Comparison of ENCODE assay signal across 1 cellular context in the genomic region with DNA sequence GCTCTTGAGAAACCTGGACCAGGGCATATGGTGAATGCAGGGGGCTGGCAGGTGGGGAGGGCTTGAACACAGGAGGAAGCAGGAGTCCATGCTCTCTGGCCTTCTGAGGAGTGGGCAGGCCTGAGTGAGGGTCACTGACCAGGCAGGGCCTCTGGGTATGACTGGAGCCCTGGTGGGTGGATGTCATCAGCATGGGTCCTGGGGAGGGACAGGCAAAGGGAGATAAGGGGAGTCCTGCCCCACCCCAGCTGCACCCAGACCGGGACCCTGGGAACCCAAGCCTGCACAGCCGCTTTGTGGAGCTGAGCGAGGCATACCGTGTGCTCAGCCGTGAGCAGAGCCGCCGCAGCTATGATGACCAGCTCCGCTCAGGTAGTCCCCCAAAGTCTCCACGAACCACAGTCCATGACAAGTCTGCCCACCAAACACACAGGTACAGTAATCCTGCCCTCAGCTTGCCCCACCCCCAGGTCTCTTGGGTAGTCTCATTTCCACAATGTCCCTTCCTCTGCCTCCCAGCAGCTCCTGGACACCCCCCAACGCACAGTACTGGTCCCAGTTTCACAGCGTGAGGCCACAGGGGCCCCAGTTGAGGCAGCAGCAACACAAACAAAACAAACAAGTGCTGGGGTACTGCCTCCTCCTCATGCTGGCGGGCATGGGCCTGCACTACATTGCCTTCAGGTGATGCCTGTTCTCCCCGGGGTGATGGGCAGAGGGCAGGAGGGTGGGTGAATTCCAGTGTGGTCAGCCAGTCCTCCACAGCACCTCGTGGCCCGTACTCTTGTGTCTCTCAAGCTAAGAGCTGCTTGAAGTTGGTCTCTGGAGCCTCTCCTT.
TF ChIP-seq lines count a peak whose summit lies in the region.

No MANE protein-coding gene starts in this region.

TF ChIP-seq in SK-N-SH treated with all-trans-retinoic acid at 6 μM for 48 hours, 23 proteins besides CTCF, POLR2A, EP300 and RAD21 (continued from another document):
- TF ChIP-seq, protein P1, sequence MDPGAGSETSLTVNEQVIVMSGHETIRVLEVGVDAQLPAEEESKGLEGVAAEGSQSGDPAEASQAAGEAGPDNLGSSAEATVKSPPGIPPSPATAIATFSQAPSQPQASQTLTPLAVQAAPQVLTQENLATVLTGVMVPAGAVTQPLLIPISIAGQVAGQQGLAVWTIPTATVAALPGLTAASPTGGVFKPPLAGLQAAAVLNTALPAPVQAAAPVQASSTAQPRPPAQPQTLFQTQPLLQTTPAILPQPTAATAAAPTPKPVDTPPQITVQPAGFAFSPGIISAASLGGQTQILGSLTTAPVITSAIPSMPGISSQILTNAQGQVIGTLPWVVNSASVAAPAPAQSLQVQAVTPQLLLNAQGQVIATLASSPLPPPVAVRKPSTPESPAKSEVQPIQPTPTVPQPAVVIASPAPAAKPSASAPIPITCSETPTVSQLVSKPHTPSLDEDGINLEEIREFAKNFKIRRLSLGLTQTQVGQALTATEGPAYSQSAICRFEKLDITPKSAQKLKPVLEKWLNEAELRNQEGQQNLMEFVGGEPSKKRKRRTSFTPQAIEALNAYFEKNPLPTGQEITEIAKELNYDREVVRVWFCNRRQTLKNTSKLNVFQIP (CRISPR knock-in tag; IDR thresholded peaks at IDR 0.05; ENCODE audit: borderline replicate concordance, low read depth): no peak
- no peak for TF ChIP-seq CSDC2 (CRISPR knock-in tag; IDR thresholded peaks at IDR 0.05)
- TF ChIP-seq, protein P2, sequence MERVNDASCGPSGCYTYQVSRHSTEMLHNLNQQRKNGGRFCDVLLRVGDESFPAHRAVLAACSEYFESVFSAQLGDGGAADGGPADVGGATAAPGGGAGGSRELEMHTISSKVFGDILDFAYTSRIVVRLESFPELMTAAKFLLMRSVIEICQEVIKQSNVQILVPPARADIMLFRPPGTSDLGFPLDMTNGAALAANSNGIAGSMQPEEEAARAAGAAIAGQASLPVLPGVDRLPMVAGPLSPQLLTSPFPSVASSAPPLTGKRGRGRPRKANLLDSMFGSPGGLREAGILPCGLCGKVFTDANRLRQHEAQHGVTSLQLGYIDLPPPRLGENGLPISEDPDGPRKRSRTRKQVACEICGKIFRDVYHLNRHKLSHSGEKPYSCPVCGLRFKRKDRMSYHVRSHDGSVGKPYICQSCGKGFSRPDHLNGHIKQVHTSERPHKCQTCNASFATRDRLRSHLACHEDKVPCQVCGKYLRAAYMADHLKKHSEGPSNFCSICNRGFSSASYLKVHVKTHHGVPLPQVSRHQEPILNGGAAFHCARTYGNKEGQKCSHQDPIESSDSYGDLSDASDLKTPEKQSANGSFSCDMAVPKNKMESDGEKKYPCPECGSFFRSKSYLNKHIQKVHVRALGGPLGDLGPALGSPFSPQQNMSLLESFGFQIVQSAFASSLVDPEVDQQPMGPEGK (CRISPR knock-in tag; IDR thresholded peaks at IDR 0.05; ENCODE audit: borderline replicate concordance): no peak
- no peak for TF ChIP-seq ZNF8 (CRISPR knock-in tag; IDR thresholded peaks at IDR 0.05)
- no peak for TF ChIP-seq ZFP30 (CRISPR knock-in tag; IDR thresholded peaks at IDR 0.05)
- TF ChIP-seq ESRRG (CRISPR knock-in tag; IDR thresholded peaks at IDR 0.05): no peak
- no peak for TF ChIP-seq GLIS3 (CRISPR knock-in tag; IDR thresholded peaks at IDR 0.05)
- no peak for TF ChIP-seq RARB (CRISPR knock-in tag; IDR thresholded peaks at IDR 0.05)
- TF ChIP-seq, protein P3, sequence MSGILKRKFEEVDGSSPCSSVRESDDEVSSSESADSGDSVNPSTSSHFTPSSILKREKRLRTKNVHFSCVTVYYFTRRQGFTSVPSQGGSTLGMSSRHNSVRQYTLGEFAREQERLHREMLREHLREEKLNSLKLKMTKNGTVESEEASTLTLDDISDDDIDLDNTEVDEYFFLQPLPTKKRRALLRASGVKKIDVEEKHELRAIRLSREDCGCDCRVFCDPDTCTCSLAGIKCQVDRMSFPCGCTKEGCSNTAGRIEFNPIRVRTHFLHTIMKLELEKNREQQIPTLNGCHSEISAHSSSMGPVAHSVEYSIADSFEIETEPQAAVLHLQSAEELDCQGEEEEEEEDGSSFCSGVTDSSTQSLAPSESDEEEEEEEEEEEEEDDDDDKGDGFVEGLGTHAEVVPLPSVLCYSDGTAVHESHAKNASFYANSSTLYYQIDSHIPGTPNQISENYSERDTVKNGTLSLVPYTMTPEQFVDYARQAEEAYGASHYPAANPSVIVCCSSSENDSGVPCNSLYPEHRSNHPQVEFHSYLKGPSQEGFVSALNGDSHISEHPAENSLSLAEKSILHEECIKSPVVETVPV (CRISPR knock-in tag; IDR thresholded peaks at IDR 0.05): no peak
